In the genomic region with DNA sequence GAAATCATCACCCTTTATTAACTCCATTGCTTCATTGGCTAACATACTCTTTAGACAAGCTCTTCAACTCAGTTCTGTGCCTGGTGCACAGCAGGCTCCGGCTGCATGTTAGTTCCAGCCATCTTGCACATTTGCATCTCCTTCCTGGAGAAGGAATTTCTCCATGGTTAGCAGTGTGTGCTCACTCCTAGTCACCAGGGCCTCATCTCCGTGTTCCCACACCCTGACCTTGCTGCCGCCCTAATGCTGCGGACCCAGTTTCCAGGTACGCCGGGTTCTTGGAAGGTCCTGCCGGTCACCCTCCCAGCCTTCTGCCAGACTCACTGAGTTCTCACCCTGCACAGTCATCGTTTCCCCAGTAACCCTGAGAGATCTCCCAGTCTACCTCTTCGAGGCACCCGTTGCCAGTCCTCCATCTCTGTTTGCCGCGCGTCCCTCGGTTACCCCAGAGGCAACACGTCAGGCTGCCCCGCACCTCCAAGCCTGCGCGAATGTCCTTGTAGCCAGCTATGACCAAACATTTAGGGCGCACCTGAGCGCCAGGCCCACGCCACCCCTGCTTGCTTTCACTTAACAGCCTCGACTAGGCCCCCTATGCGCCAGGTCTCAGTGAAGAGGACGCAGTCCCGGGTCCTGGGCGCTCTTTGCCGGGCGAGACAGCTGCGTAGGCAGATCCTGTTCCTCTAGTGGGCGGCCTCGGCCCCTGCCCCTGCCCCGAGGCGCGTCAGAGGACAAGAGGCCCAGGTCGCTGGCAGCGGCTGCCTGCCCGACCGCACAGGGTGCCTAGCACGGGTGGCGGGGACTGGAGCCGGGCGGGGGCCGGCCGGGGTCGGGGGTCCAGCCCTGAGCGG, we compare ENCODE assay signal across 1 cellular context.
TF ChIP-seq lines count a peak whose summit lies in the region.

No MANE protein-coding gene starts in this region.

TF ChIP-seq in GM12878, 131 proteins besides CTCF, POLR2A, EP300 and RAD21 (continued from another document and continues in another):
- TF ChIP-seq ZNF24 (IDR thresholded peaks at IDR 0.05) (no peak), EZH2 (IDR thresholded peaks at IDR 0.05; ENCODE audit: borderline replicate concordance, control insufficient read depth, low read depth, low read length) (no peak), NR2C2 (IDR thresholded peaks at IDR 0.05; ENCODE audit: borderline replicate concordance, control insufficient read depth, insufficient read length, low read depth) (no peak), BMI1 (IDR thresholded peaks at IDR 0.05; ENCODE audit: borderline replicate concordance) (no peak), SUPT20H (IDR thresholded peaks at IDR 0.05; ENCODE audit: borderline replicate concordance, control insufficient read depth, low read depth, low read length) (no peak), TARDBP (IDR thresholded peaks at IDR 0.05; ENCODE audit: borderline replicate concordance) (no peak), ZSCAN29 (IDR thresholded peaks at IDR 0.05) (no peak), FOS (IDR thresholded peaks at IDR 0.05; ENCODE audit: borderline replicate concordance, extremely low read depth, insufficient read length) (no peak), DPF2 (IDR thresholded peaks at IDR 0.05) (peak; percentile 35), TAF1 (IDR thresholded peaks at IDR 0.05; ENCODE audit: borderline replicate concordance, low read depth, low read length) (no peak), NRF1 (conservative IDR thresholded peaks at IDR 0.05; ENCODE audit: low read depth, low read length) (no peak), STAT3 (IDR thresholded peaks at IDR 0.05; ENCODE audit: low read depth, low read length) (no peak), SREBF1 (IDR thresholded peaks at IDR 0.05; ENCODE audit: low read length) (no peak), SUZ12 (IDR thresholded peaks at IDR 0.05; ENCODE audit: unreplicated experiment) (no peak), HDAC2 (IDR thresholded peaks at IDR 0.05) (no peak), CEBPB (IDR thresholded peaks at IDR 0.05; ENCODE audit: borderline replicate concordance in 1 of 2, low read depth in 2 of 2, low read length in 2 of 2) (no peak), NFIC (IDR thresholded peaks at IDR 0.05; ENCODE audit: low read depth, low read length) (no peak), PAX8 (IDR thresholded peaks at IDR 0.05) (no peak), FOXM1 (IDR thresholded peaks at IDR 0.05; ENCODE audit: low read depth, low read length) (no peak), SIN3A (IDR thresholded peaks at IDR 0.05; ENCODE audit: low read depth, low read length) (0 out of 2 replicates have a peak, but pooled peaks have one; percentile 35), TCF12 (IDR thresholded peaks at IDR 0.05; ENCODE audit: low read depth, low read length) (no peak), SMAD1 (IDR thresholded peaks at IDR 0.05; ENCODE audit: low read depth, partially characterized antibody) (no peak), ZNF217 (IDR thresholded peaks at IDR 0.05) (no peak), CHD1 (IDR thresholded peaks at IDR 0.05; ENCODE audit: low read depth, low read length) (no peak), TCF3 (IDR thresholded peaks at IDR 0.05; ENCODE audit: borderline replicate concordance, insufficient read depth, low read depth, low read length) (no peak), SMC3 (IDR thresholded peaks at IDR 0.05; ENCODE audit: borderline replicate concordance, low read length) (peak; percentile 11; the same call in 1 of the 2 replicates), MTA2 (IDR thresholded peaks at IDR 0.05; ENCODE audit: low read depth) (no peak), RUNX3 (IDR thresholded peaks at IDR 0.05; ENCODE audit: low read length) (peak; percentile 21), CREM (IDR thresholded peaks at IDR 0.05; ENCODE audit: low read depth) (peak; percentile 46; the same call in 1 of the 2 replicates), BHLHE40 (IDR thresholded peaks at IDR 0.05; ENCODE audit: borderline replicate concordance in 1 of 2, low read depth in 2 of 2, low read length in 1 of 2) (peak in 1 of 2 experiments; percentile 63; a peak in 1 of 4 replicates), MYB (IDR thresholded peaks at IDR 0.05; ENCODE audit: borderline replicate concordance, low read depth, low read length) (no peak)
- TF ChIP-seq, protein P1, sequence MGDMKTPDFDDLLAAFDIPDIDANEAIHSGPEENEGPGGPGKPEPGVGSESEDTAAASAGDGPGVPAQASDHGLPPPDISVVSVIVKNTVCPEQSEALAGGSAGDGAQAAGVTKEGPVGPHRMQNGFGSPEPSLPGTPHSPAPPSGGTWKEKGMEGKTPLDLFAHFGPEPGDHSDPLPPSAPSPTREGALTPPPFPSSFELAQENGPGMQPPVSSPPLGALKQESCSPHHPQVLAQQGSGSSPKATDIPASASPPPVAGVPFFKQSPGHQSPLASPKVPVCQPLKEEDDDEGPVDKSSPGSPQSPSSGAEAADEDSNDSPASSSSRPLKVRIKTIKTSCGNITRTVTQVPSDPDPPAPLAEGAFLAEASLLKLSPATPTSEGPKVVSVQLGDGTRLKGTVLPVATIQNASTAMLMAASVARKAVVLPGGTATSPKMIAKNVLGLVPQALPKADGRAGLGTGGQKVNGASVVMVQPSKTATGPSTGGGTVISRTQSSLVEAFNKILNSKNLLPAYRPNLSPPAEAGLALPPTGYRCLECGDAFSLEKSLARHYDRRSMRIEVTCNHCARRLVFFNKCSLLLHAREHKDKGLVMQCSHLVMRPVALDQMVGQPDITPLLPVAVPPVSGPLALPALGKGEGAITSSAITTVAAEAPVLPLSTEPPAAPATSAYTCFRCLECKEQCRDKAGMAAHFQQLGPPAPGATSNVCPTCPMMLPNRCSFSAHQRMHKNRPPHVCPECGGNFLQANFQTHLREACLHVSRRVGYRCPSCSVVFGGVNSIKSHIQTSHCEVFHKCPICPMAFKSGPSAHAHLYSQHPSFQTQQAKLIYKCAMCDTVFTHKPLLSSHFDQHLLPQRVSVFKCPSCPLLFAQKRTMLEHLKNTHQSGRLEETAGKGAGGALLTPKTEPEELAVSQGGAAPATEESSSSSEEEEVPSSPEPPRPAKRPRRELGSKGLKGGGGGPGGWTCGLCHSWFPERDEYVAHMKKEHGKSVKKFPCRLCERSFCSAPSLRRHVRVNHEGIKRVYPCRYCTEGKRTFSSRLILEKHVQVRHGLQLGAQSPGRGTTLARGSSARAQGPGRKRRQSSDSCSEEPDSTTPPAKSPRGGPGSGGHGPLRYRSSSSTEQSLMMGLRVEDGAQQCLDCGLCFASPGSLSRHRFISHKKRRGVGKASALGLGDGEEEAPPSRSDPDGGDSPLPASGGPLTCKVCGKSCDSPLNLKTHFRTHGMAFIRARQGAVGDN (IDR thresholded peaks at IDR 0.05), result no peak; the same call in 1 of the 2 replicates
- TF ChIP-seq, protein P2, sequence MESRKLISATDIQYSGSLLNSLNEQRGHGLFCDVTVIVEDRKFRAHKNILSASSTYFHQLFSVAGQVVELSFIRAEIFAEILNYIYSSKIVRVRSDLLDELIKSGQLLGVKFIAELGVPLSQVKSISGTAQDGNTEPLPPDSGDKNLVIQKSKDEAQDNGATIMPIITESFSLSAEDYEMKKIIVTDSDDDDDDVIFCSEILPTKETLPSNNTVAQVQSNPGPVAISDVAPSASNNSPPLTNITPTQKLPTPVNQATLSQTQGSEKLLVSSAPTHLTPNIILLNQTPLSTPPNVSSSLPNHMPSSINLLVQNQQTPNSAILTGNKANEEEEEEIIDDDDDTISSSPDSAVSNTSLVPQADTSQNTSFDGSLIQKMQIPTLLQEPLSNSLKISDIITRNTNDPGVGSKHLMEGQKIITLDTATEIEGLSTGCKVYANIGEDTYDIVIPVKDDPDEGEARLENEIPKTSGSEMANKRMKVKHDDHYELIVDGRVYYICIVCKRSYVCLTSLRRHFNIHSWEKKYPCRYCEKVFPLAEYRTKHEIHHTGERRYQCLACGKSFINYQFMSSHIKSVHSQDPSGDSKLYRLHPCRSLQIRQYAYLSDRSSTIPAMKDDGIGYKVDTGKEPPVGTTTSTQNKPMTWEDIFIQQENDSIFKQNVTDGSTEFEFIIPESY (IDR thresholded peaks at IDR 0.05), result no peak
- TF ChIP-seq, protein P3, sequence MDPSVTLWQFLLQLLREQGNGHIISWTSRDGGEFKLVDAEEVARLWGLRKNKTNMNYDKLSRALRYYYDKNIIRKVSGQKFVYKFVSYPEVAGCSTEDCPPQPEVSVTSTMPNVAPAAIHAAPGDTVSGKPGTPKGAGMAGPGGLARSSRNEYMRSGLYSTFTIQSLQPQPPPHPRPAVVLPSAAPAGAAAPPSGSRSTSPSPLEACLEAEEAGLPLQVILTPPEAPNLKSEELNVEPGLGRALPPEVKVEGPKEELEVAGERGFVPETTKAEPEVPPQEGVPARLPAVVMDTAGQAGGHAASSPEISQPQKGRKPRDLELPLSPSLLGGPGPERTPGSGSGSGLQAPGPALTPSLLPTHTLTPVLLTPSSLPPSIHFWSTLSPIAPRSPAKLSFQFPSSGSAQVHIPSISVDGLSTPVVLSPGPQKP (IDR thresholded peaks at IDR 0.05; ENCODE audit: low read depth, low read length), result 0 out of 2 replicates have a peak, but pooled peaks have one; percentile 10
- TF ChIP-seq, protein P4, sequence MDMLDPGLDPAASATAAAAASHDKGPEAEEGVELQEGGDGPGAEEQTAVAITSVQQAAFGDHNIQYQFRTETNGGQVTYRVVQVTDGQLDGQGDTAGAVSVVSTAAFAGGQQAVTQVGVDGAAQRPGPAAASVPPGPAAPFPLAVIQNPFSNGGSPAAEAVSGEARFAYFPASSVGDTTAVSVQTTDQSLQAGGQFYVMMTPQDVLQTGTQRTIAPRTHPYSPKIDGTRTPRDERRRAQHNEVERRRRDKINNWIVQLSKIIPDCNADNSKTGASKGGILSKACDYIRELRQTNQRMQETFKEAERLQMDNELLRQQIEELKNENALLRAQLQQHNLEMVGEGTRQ (IDR thresholded peaks at IDR 0.05; ENCODE audit: borderline replicate concordance, low read depth, low read length), result no peak
- TF ChIP-seq, protein P5, sequence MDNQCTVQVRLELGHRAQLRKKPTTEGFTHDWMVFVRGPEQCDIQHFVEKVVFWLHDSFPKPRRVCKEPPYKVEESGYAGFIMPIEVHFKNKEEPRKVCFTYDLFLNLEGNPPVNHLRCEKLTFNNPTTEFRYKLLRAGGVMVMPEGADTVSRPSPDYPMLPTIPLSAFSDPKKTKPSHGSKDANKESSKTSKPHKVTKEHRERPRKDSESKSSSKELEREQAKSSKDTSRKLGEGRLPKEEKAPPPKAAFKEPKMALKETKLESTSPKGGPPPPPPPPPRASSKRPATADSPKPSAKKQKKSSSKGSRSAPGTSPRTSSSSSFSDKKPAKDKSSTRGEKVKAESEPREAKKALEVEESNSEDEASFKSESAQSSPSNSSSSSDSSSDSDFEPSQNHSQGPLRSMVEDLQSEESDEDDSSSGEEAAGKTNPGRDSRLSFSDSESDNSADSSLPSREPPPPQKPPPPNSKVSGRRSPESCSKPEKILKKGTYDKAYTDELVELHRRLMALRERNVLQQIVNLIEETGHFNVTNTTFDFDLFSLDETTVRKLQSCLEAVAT (IDR thresholded peaks at IDR 0.05), result 0 out of 2 replicates have a peak, but pooled peaks have one; percentile 32
- TF ChIP-seq, protein P6, sequence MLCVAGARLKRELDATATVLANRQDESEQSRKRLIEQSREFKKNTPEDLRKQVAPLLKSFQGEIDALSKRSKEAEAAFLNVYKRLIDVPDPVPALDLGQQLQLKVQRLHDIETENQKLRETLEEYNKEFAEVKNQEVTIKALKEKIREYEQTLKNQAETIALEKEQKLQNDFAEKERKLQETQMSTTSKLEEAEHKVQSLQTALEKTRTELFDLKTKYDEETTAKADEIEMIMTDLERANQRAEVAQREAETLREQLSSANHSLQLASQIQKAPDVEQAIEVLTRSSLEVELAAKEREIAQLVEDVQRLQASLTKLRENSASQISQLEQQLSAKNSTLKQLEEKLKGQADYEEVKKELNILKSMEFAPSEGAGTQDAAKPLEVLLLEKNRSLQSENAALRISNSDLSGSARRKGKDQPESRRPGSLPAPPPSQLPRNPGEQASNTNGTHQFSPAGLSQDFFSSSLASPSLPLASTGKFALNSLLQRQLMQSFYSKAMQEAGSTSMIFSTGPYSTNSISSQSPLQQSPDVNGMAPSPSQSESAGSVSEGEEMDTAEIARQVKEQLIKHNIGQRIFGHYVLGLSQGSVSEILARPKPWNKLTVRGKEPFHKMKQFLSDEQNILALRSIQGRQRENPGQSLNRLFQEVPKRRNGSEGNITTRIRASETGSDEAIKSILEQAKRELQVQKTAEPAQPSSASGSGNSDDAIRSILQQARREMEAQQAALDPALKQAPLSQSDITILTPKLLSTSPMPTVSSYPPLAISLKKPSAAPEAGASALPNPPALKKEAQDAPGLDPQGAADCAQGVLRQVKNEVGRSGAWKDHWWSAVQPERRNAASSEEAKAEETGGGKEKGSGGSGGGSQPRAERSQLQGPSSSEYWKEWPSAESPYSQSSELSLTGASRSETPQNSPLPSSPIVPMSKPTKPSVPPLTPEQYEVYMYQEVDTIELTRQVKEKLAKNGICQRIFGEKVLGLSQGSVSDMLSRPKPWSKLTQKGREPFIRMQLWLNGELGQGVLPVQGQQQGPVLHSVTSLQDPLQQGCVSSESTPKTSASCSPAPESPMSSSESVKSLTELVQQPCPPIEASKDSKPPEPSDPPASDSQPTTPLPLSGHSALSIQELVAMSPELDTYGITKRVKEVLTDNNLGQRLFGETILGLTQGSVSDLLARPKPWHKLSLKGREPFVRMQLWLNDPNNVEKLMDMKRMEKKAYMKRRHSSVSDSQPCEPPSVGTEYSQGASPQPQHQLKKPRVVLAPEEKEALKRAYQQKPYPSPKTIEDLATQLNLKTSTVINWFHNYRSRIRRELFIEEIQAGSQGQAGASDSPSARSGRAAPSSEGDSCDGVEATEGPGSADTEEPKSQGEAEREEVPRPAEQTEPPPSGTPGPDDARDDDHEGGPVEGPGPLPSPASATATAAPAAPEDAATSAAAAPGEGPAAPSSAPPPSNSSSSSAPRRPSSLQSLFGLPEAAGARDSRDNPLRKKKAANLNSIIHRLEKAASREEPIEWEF (IDR thresholded peaks at IDR 0.05; ENCODE audit: insufficient replicate concordance, low read depth, low read length), result no peak
- TF ChIP-seq, protein P7, sequence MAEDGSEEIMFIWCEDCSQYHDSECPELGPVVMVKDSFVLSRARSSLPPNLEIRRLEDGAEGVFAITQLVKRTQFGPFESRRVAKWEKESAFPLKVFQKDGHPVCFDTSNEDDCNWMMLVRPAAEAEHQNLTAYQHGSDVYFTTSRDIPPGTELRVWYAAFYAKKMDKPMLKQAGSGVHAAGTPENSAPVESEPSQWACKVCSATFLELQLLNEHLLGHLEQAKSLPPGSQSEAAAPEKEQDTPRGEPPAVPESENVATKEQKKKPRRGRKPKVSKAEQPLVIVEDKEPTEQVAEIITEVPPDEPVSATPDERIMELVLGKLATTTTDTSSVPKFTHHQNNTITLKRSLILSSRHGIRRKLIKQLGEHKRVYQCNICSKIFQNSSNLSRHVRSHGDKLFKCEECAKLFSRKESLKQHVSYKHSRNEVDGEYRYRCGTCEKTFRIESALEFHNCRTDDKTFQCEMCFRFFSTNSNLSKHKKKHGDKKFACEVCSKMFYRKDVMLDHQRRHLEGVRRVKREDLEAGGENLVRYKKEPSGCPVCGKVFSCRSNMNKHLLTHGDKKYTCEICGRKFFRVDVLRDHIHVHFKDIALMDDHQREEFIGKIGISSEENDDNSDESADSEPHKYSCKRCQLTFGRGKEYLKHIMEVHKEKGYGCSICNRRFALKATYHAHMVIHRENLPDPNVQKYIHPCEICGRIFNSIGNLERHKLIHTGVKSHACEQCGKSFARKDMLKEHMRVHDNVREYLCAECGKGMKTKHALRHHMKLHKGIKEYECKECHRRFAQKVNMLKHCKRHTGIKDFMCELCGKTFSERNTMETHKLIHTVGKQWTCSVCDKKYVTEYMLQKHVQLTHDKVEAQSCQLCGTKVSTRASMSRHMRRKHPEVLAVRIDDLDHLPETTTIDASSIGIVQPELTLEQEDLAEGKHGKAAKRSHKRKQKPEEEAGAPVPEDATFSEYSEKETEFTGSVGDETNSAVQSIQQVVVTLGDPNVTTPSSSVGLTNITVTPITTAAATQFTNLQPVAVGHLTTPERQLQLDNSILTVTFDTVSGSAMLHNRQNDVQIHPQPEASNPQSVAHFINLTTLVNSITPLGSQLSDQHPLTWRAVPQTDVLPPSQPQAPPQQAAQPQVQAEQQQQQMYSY (CRISPR knock-in tag; IDR thresholded peaks at IDR 0.05), result no peak
